ENCODE assay signal across 8 cellular contexts in genomic region chr3:5011555-5012256, GRCh38. TPM values are rescaled to one million over a fixed set of nuclear protein-coding genes. Genes with fewer than 3 reads are reported as not detected.
DNase-seq lines count a peak whose midpoint lies in the region; ATAC-seq, FAIRE-seq and TF ChIP-seq lines count a peak whose summit lies in the region.

No MANE protein-coding gene starts in this region.

- H3K27me3 ChIP-seq in lung (ENCODE audit: control insufficient read depth, insufficient read depth) = no peaks in the 10 kb centered on the region
- H3K27me3 ChIP-seq in heart right ventricle = no peaks in the 10 kb centered on the region
- H3K27me3 ChIP-seq in SJCRH30 = no peaks in the 10 kb centered on the region

- no peak for TF ChIP-seq CTCF in lung (IDR thresholded peaks at IDR 0.05; ENCODE audit: control extremely low read depth, extremely low read depth)
- no peak for TF ChIP-seq CTCF in endothelial cell (IDR thresholded peaks at IDR 0.05; ENCODE audit: unreplicated experiment)
- no peak for TF ChIP-seq CTCF in heart right ventricle (IDR thresholded peaks at IDR 0.05)

- H3K4me1 ChIP-seq in lung (ENCODE audit: control insufficient read depth in 2 of 2, insufficient read depth in 2 of 2, low read length in 2 of 2) = peaks cover 6% of the 10 kb centered on the region in 2 donors
- H3K4me1 ChIP-seq in heart right ventricle = peaks cover 3 to 64% (median 34%) of the 10 kb centered on the region in 9 donors
- H3K4me1 ChIP-seq in SJCRH30 = peaks cover 11% of the 10 kb centered on the region

- FAIRE-seq in GM18507 (lab: Jason Lieb, UNC) = peak; percentile 91

- peak; percentile 52 for ATAC-seq in GM21576 (IDR thresholded peaks at IDR 0.05; ENCODE audit: unreplicated experiment)
- peak; percentile 48 for ATAC-seq in lung (ENCODE audit: insufficient read depth, low FRiP score)
- no peak for ATAC-seq in heart right ventricle

- peaks cover 8% of the 10 kb centered on the region for H3K27me3 Mint-ChIP-seq in endothelial cell (ENCODE audit: unreplicated experiment)

- no peak overlapping the region for H3K27ac Mint-ChIP-seq in endothelial cell (ENCODE audit: unreplicated experiment)

- H3K27ac ChIP-seq in KOPT-K1 (ENCODE audit: low read depth, low read length, poor library complexity, severe bottlenecking) (peak overlapping the region; percentile 24), lung (ENCODE audit: low read depth in 1 of 2, low read length in 1 of 2) (peak overlapping the region in 1 of 2 donors; percentile 42), heart right ventricle (peak overlapping the region in 4 of 10 donors; percentile 39 to 81 (median 50)), SJCRH30 (no peak overlapping the region)

- no peak overlapping the region for H3K4me3 ChIP-seq in lung
- no peak overlapping the region for H3K4me3 ChIP-seq in heart right ventricle
- no peak overlapping the region for H3K4me3 ChIP-seq in SJCRH30

- H3K4me1 Mint-ChIP-seq in endothelial cell (ENCODE audit: unreplicated experiment) = peaks cover 41% of the 10 kb centered on the region

- DNase-seq in GM18507 (ENCODE audit: extremely low spot score, insufficient read length, low read depth) = no peak
- DNase-seq in lung (ENCODE audit: low spot score) = no peak
- DNase-seq in ecto neural progenitor cell (ENCODE audit: low spot score) = no peak
- DNase-seq in endothelial cell (ENCODE audit: low spot score) = no peak
- DNase-seq in heart right ventricle = no peak
- DNase-seq in SJCRH30 = no peak

- H3K36me3 ChIP-seq in KOPT-K1 (ENCODE audit: insufficient read depth, low read length) (no peaks in the 10 kb centered on the region), lung (ENCODE audit: control insufficient read depth in 2 of 2, insufficient read depth in 2 of 2, low read length in 2 of 2) (no peaks in the 10 kb centered on the region), heart right ventricle (no peaks in the 10 kb centered on the region), SJCRH30 (no peaks in the 10 kb centered on the region)

- intact Hi-C loops in heart right ventricle (cut with DNase I) = no loop called here

- H3K36me3 Mint-ChIP-seq in endothelial cell (ENCODE audit: low read depth, unreplicated experiment) = no peaks in the 10 kb centered on the region

- no peak overlapping the region for H3K4me3 Mint-ChIP-seq in endothelial cell (ENCODE audit: unreplicated experiment)

- no peaks in the 10 kb centered on the region for H3K9me3 Mint-ChIP-seq in endothelial cell (ENCODE audit: unreplicated experiment)

- 22 to 52% methylated on average over 14 of the region's 14 CpGs for WGBS in lung, 2 donors
- 69 to 76% methylated on average over 14 of the region's 14 CpGs for WGBS in heart right ventricle, 2 donors

- H3K9me3 ChIP-seq in KOPT-K1 (ENCODE audit: insufficient read depth, low read length, poor library complexity, severe bottlenecking) (no peaks in the 10 kb centered on the region), lung (ENCODE audit: control insufficient read depth in 2 of 2, insufficient read depth in 1 of 2, low read length in 1 of 2) (no peaks in the 10 kb centered on the region), heart right ventricle (no peaks in the 10 kb centered on the region), SJCRH30 (replicated peaks) (no peaks in the 10 kb centered on the region)

RNA-seq across cellular contexts. Expression of gene BHLHE40, which starts 32.5 kb away (rescaled TPM):
- total RNA-seq in lung (100 to 1,000 TPM in 1 of 2 donors, 10 to 100 TPM in 1; 84.4 to 204 TPM), endothelial cell (ENCODE audit: unreplicated experiment) (15.2 TPM), heart right ventricle (100 to 1,000 TPM in 1 of 10 donors, 10 to 100 TPM in 9; 14.2 to 209 (median 54.9) TPM)
- polyA plus RNA-seq in lung (10 to 100 TPM; 28.5 to 92.5 TPM), heart right ventricle (10 to 100 TPM; 10.0 to 10.7 TPM)
- total RNA-seq in SJCRH30 (2014; rRNA removed; shearing (Covaris generic)) = 6.3 and 10.8 TPM in 2 replicates

Comparison
In these comparisons a context has a peak if more than half of its experiments do, and no peak if none do; other contexts are left out.
1. ATAC-seq: peak in GM21576 (single experiment) and lung (single experiment); none in heart right ventricle (0 of 8).